In the genomic region with DNA sequence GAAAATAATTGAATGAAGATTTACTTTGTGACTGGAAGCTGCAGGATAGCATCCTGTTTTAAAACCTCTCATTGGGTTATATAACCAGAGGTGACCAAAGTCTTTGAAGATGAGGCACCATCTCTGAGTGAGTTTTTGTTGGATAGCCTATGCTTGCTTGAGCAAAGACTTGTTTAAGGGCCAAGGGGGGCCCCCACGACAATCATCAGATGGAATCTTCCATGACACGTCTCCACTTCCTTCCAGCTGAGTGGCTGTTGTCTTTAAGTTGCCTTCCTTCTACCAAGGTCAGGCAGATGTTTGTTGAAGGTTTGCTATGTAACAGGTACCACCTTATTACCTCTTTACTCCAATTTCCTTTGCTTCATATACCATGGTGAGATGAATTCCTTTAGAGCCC, we compare ENCODE assay signal across 16 cellular contexts.
DNase-seq lines count a peak whose midpoint lies in the region; ATAC-seq and TF ChIP-seq lines count a peak whose summit lies in the region.
"Had no signal": no experiment of that assay in that cellular context is flagged by ENCODE, and none has a peak within 500 bp of the region (broad histone marks: within the 10 kb centered on the region; RNA-seq: fewer than 3 reads in every experiment).

No MANE protein-coding gene starts in this region.

- no peak overlapping the region for H3K4me3 ChIP-seq in naive thymus-derived CD4-positive, alpha-beta T cell (ENCODE audit: low read length)
- no peak overlapping the region for H3K4me3 ChIP-seq in brain microvascular endothelial cell (ENCODE audit: low read depth, low read length)
- H3K4me3 ChIP-seq: suprapubic skin had no signal

- H3K4me1 Mint-ChIP-seq in activated T-cell treated with anti-CD3 and anti-CD28 coated beads, Interleukin-2, amount 50 U/mL, for 24 hours (ENCODE audit: low read depth): peaks cover 76% of the 10 kb centered on the region
- H3K4me1 Mint-ChIP-seq in activated T-cell treated with anti-CD3 and anti-CD28 coated beads, Interleukin-2, amount 50 U/mL, for 4 hours (ENCODE audit: low read depth): peaks cover 70% of the 10 kb centered on the region
- peaks cover 46% of the 10 kb centered on the region for H3K4me1 Mint-ChIP-seq in T-helper 2 cell treated with Interferon-gamma antibody and Interleukin-4, amounts not matched to agents 5 μg/mL and 100 μg/mL, for 36 hours (ENCODE audit: low read depth)
- peaks cover 33 to 98% (median 90%) of the 10 kb centered on the region in 7 donors for H3K4me1 Mint-ChIP-seq in naive thymus-derived CD4-positive, alpha-beta T cell

- intact Hi-C loops in naive thymus-derived CD4-positive, alpha-beta T cell (cut with micrococcal nuclease): loop anchor here (2.0 to 5.0 kb wide), 2 partner anchors 22 to 51 kb away; no protein-coding TSS in a partner anchor

- no peak for ATAC-seq in activated T-cell treated with anti-CD3 and anti-CD28 coated beads, Interleukin-2, amount 50 U/mL, for 4 hours
- no peak for ATAC-seq in naive thymus-derived CD4-positive, alpha-beta T cell
- ATAC-seq in GM18870 (IDR thresholded peaks at IDR 0.05; ENCODE audit: unreplicated experiment): no peak
- ATAC-seq: left cardiac atrium; natural killer cell treated with Interleukin-12 subunit alpha and Interleukin-12 subunit beta and Interleukin-15 and Interleukin-18, amount 100 ng/mL, for 72 hours had no signal

- peak overlapping the region; percentile 80 for H3K27ac Mint-ChIP-seq in activated T-cell treated with anti-CD3 and anti-CD28 coated beads, Interleukin-2, amount 50 U/mL, for 24 hours
- peak overlapping the region; percentile 73 for H3K27ac Mint-ChIP-seq in T-helper 2 cell treated with Interferon-gamma antibody and Interleukin-4, amounts not matched to agents 5 μg/mL and 100 μg/mL, for 36 hours
- H3K27ac Mint-ChIP-seq in naive thymus-derived CD4-positive, alpha-beta T cell: peak overlapping the region in 7 of 9 donors; percentile 28 to 68 (median 54)
- H3K27ac Mint-ChIP-seq: CD14-positive monocyte; natural killer cell treated with Interleukin-12 subunit alpha and Interleukin-12 subunit beta and Interleukin-15 and Interleukin-18, amount 100 ng/mL, for 72 hours had no signal

- H3K9me3 Mint-ChIP-seq in activated T-cell treated with anti-CD3 and anti-CD28 coated beads, Interleukin-2, amount 50 U/mL, for 24 hours: no peaks in the 10 kb centered on the region
- no peaks in the 10 kb centered on the region for H3K9me3 Mint-ChIP-seq in activated T-cell treated with anti-CD3 and anti-CD28 coated beads, Interleukin-2, amount 50 U/mL, for 4 hours
- no peaks in the 10 kb centered on the region for H3K9me3 Mint-ChIP-seq in T-helper 2 cell treated with Interferon-gamma antibody and Interleukin-4, amounts not matched to agents 5 μg/mL and 100 μg/mL, for 36 hours
- peaks cover 0 to 2% (median 0%) of the 10 kb centered on the region in 11 donors for H3K9me3 Mint-ChIP-seq in naive thymus-derived CD4-positive, alpha-beta T cell
- H3K9me3 Mint-ChIP-seq: natural killer cell treated with Interleukin-12 subunit alpha and Interleukin-12 subunit beta and Interleukin-15 and Interleukin-18, amount 100 ng/mL, for 72 hours had no signal

- no peak for DNase-seq in activated T-cell treated with anti-CD3 and anti-CD28 coated beads, Interleukin-2, amount 50 U/mL, for 24 hours
- no peak for DNase-seq in activated T-cell treated with anti-CD3 and anti-CD28 coated beads, Interleukin-2, amount 50 U/mL, for 4 hours
- DNase-seq in EL (peak; percentile 21), putamen (ENCODE audit: low spot score) (no peak), brain microvascular endothelial cell (no peak)
- peak; percentile 47 for DNase-seq in T-helper 2 cell treated with Interferon-gamma antibody and Interleukin-4, amounts not matched to agents 5 μg/mL and 100 μg/mL, for 36 hours (ENCODE audit: low spot score)
- peak in 5 of 9 donors; percentile 8 to 41 (median 19) for DNase-seq in naive thymus-derived CD4-positive, alpha-beta T cell
- DNase-seq: activated gamma-delta T cell, DMS79, left cardiac atrium, NCI-H510A treated with DMSO at 0.1 percent for 48 hours had no signal

- H3K36me3 ChIP-seq in naive thymus-derived CD4-positive, alpha-beta T cell (ENCODE audit: control insufficient read depth in 2 of 3, insufficient read depth in 3 of 3, low read length in 3 of 3): peaks cover 0 to 5% (median 0%) of the 10 kb centered on the region in 3 experiments
- no peaks in the 10 kb centered on the region for H3K36me3 ChIP-seq in brain microvascular endothelial cell (replicated peaks)
- H3K36me3 ChIP-seq: suprapubic skin had no signal

- POLR2A ChIA-PET in naive thymus-derived CD4-positive, alpha-beta T cell (lab: Charles Lee): no interaction called here

- H3K4me1 ChIP-seq in naive thymus-derived CD4-positive, alpha-beta T cell (ENCODE audit: control insufficient read depth in 2 of 2, insufficient read depth in 2 of 2, low read length in 2 of 2): peaks cover 0 to 43% of the 10 kb centered on the region in 2 donors
- H3K4me1 ChIP-seq: suprapubic skin had no signal

- CTCF ChIA-PET in naive thymus-derived CD4-positive, alpha-beta T cell (lab: Charles Lee): no interaction called here

- no peaks in the 10 kb centered on the region for H3K9me3 ChIP-seq in naive thymus-derived CD4-positive, alpha-beta T cell (ENCODE audit: control insufficient read depth in 2 of 3, low read length in 3 of 3)
- H3K9me3 ChIP-seq: suprapubic skin had no signal

- no peaks in the 10 kb centered on the region for H3K27me3 ChIP-seq in naive thymus-derived CD4-positive, alpha-beta T cell (ENCODE audit: control insufficient read depth in 2 of 2, insufficient read depth in 2 of 2, low read length in 2 of 2)
- H3K27me3 ChIP-seq in brain microvascular endothelial cell (replicated peaks): no peaks in the 10 kb centered on the region
- H3K27me3 ChIP-seq: suprapubic skin had no signal

- in situ Hi-C loops in brain microvascular endothelial cell (cut with HindIII; ENCODE audit: low pct_ligation_motif_present, low sequenced_read_pairs): no loop called here

- TF ChIP-seq CTCF in brain microvascular endothelial cell (IDR thresholded peaks at IDR 0.05; ENCODE audit: low read depth, low read length, missing control alignments): no peak

- no peak overlapping the region for H3K27ac ChIP-seq in naive thymus-derived CD4-positive, alpha-beta T cell (ENCODE audit: low read depth, low read length)
- H3K27ac ChIP-seq in brain microvascular endothelial cell: no peak overlapping the region
- H3K27ac ChIP-seq: RWPE1, suprapubic skin had no signal

- H3K36me3 Mint-ChIP-seq in activated T-cell treated with anti-CD3 and anti-CD28 coated beads, Interleukin-2, amount 50 U/mL, for 24 hours (ENCODE audit: low read depth): peaks cover 37% of the 10 kb centered on the region
- H3K36me3 Mint-ChIP-seq in activated T-cell treated with anti-CD3 and anti-CD28 coated beads, Interleukin-2, amount 50 U/mL, for 4 hours (ENCODE audit: insufficient read depth): peaks cover 18% of the 10 kb centered on the region
- H3K36me3 Mint-ChIP-seq in T-helper 2 cell treated with Interferon-gamma antibody and Interleukin-4, amounts not matched to agents 5 μg/mL and 100 μg/mL, for 36 hours (ENCODE audit: low read depth): peaks cover 16% of the 10 kb centered on the region
- peaks cover 3 to 36% (median 18%) of the 10 kb centered on the region in 5 donors for H3K36me3 Mint-ChIP-seq in naive thymus-derived CD4-positive, alpha-beta T cell
- H3K36me3 Mint-ChIP-seq: natural killer cell treated with Interleukin-12 subunit alpha and Interleukin-12 subunit beta and Interleukin-15 and Interleukin-18, amount 100 ng/mL, for 72 hours had no signal

- no peak overlapping the region for H3K4me3 Mint-ChIP-seq in activated T-cell treated with anti-CD3 and anti-CD28 coated beads, Interleukin-2, amount 50 U/mL, for 24 hours
- no peak overlapping the region for H3K4me3 Mint-ChIP-seq in activated T-cell treated with anti-CD3 and anti-CD28 coated beads, Interleukin-2, amount 50 U/mL, for 4 hours
- H3K4me3 Mint-ChIP-seq in T-helper 2 cell treated with Interferon-gamma antibody and Interleukin-4, amounts not matched to agents 5 μg/mL and 100 μg/mL, for 36 hours: no peak overlapping the region
- peak overlapping the region in 7 of 10 donors; percentile 6 to 58 (median 34) for H3K4me3 Mint-ChIP-seq in naive thymus-derived CD4-positive, alpha-beta T cell
- H3K4me3 Mint-ChIP-seq: CD14-positive monocyte; natural killer cell treated with Interleukin-12 subunit alpha and Interleukin-12 subunit beta and Interleukin-15 and Interleukin-18, amount 100 ng/mL, for 72 hours had no signal

- no peaks in the 10 kb centered on the region for H3K27me3 Mint-ChIP-seq in activated T-cell treated with anti-CD3 and anti-CD28 coated beads, Interleukin-2, amount 50 U/mL, for 24 hours
- no peaks in the 10 kb centered on the region for H3K27me3 Mint-ChIP-seq in activated T-cell treated with anti-CD3 and anti-CD28 coated beads, Interleukin-2, amount 50 U/mL, for 4 hours (ENCODE audit: low read depth)
- H3K27me3 Mint-ChIP-seq in T-helper 2 cell treated with Interferon-gamma antibody and Interleukin-4, amounts not matched to agents 5 μg/mL and 100 μg/mL, for 36 hours (ENCODE audit: low read depth): no peaks in the 10 kb centered on the region
- H3K27me3 Mint-ChIP-seq in naive thymus-derived CD4-positive, alpha-beta T cell: no peaks in the 10 kb centered on the region
- H3K27me3 Mint-ChIP-seq: natural killer cell treated with Interleukin-12 subunit alpha and Interleukin-12 subunit beta and Interleukin-15 and Interleukin-18, amount 100 ng/mL, for 72 hours had no signal

Comparison
In these comparisons a context has a peak if more than half of its experiments do, and no peak if none do; other contexts are left out.
1. DNase-seq: peak in EL (single experiment), T-helper 2 cell treated with Interferon-gamma antibody and Interleukin-4, amounts not matched to agents 5 μg/mL and 100 μg/mL, for 36 hours (single experiment) and naive thymus-derived CD4-positive, alpha-beta T cell (5 of 9); none in activated T-cell treated with anti-CD3 and anti-CD28 coated beads, Interleukin-2, amount 50 U/mL, for 24 hours (single experiment), activated T-cell treated with anti-CD3 and anti-CD28 coated beads, Interleukin-2, amount 50 U/mL, for 4 hours (single experiment), putamen (single experiment) and brain microvascular endothelial cell (single experiment).
2. H3K4me3 Mint-ChIP-seq: peak in naive thymus-derived CD4-positive, alpha-beta T cell (7 of 10); none in activated T-cell treated with anti-CD3 and anti-CD28 coated beads, Interleukin-2, amount 50 U/mL, for 24 hours (single experiment), activated T-cell treated with anti-CD3 and anti-CD28 coated beads, Interleukin-2, amount 50 U/mL, for 4 hours (single experiment) and T-helper 2 cell treated with Interferon-gamma antibody and Interleukin-4, amounts not matched to agents 5 μg/mL and 100 μg/mL, for 36 hours (single experiment).
3. Peak in every context shown above with its lines, with median percentiles within 50 percentile points of each other: H3K27ac Mint-ChIP-seq.